Comparison of ENCODE assay signal across 10 cellular contexts in genomic region chrX:119617511-119618164, GRCh38. TPM values are rescaled to one million over a fixed set of nuclear protein-coding genes. Genes with fewer than 3 reads are reported as not detected.
A peak's percentile ranks its signal among the peaks of the same experiment; 100 is the strongest.
DNase-seq lines count a peak whose midpoint lies in the region; ATAC-seq and TF ChIP-seq lines count a peak whose summit lies in the region.
"Had no signal": no experiment of that assay in that cellular context is flagged by ENCODE, and none has a peak within 500 bp of the region (broad histone marks: within the 10 kb centered on the region; RNA-seq: fewer than 3 reads in every experiment).

No MANE protein-coding gene starts in this region.

- H3K27ac Mint-ChIP-seq in activated B cell treated with CpG ODN at 0.5 μM for 24 hours: peak overlapping the region; percentile 90

- intact Hi-C loops in activated B cell treated with CpG ODN at 0.5 μM for 24 hours (cut with micrococcal nuclease): loop anchor here (1.0 to 2.0 kb wide), 4 partner anchors 11 to 161 kb away; partner anchors contain the start of gene NKRF

- no peaks in the 10 kb centered on the region for H4K20me1 ChIP-seq in MM.1S (ENCODE audit: insufficient read depth, low read length)

- no peak overlapping the region for H3K4me3 ChIP-seq in MM.1S (ENCODE audit: low read length)

- no peak overlapping the region for H3K9ac ChIP-seq in MM.1S (ENCODE audit: low read length)

- CTCF ChIA-PET in activated B cell treated with CpG ODN at 0.5 μM for 24 hours (lab: Charles Lee): interaction anchor here (0.6 to 2.5 kb wide), 8 partner anchors 19 to 138 kb away, joined by 3 to 16 read pairs (median 4); no protein-coding TSS in a partner anchor

- H3K27me3 ChIP-seq in MM.1S (replicated peaks; ENCODE audit: insufficient read depth, low read length): no peaks in the 10 kb centered on the region

- H3K4me1 ChIP-seq in MM.1S (ENCODE audit: low read length): peaks cover 8% of the 10 kb centered on the region

- ATAC-seq in GM19438 (IDR thresholded peaks at IDR 0.05; ENCODE audit: low read depth, unreplicated experiment): peak; percentile 69
- ATAC-seq in HG03097 (IDR thresholded peaks at IDR 0.05; ENCODE audit: low FRiP score, unreplicated experiment): peak; percentile 50
- ATAC-seq in activated B cell treated with CpG ODN at 0.5 μM for 24 hours (ENCODE audit: low read depth): peak; percentile 56

- H3K4me1 Mint-ChIP-seq in activated B cell treated with CpG ODN at 0.5 μM for 24 hours: peaks cover 77% of the 10 kb centered on the region

- H3K36me3 ChIP-seq in MM.1S (replicated peaks; ENCODE audit: insufficient read depth, low read length): no peaks in the 10 kb centered on the region

- H3K36me3 Mint-ChIP-seq in activated B cell treated with CpG ODN at 0.5 μM for 24 hours (ENCODE audit: low read depth): peaks cover 10% of the 10 kb centered on the region

- H2AFZ ChIP-seq in MM.1S (ENCODE audit: low read length): no peak overlapping the region

- TF ChIP-seq CTCF in activated B cell treated with CpG ODN at 0.5 μM for 24 hours (IDR thresholded peaks at IDR 0.05): no peak
- TF ChIP-seq CTCF in MM.1S (IDR thresholded peaks at IDR 0.05; ENCODE audit: low read length): no peak

- no peaks in the 10 kb centered on the region for H3K9me3 Mint-ChIP-seq in activated B cell treated with CpG ODN at 0.5 μM for 24 hours

- no peaks in the 10 kb centered on the region for H3K9me3 ChIP-seq in MM.1S (replicated peaks; ENCODE audit: insufficient read depth, low read length)

- peak overlapping the region; percentile 72 for H3K4me3 Mint-ChIP-seq in activated B cell treated with CpG ODN at 0.5 μM for 24 hours

- peaks cover 2% of the 10 kb centered on the region; the same call in 1 of the 2 replicates for H3K79me2 ChIP-seq in MM.1S (ENCODE audit: low read length)

- H3K4me2 ChIP-seq in MM.1S (ENCODE audit: low read depth, low read length): no peak overlapping the region

- H3K27me3 Mint-ChIP-seq in activated B cell treated with CpG ODN at 0.5 μM for 24 hours: no peaks in the 10 kb centered on the region

- POLR2A ChIA-PET in activated B cell treated with CpG ODN at 0.5 μM for 24 hours (lab: Charles Lee): interaction anchor here (0.6 to 5.9 kb wide), 23 partner anchors 11 to 174 kb away, joined by 3 to 56 read pairs (median 4); partner anchors contain the start of genes NKRF, RPL39, SEPTIN6 and SOWAHD

- DNase-seq in CD1c-positive myeloid dendritic cell (ENCODE audit: extremely low spot score): peak; percentile 47
- DNase-seq in activated B cell treated with CpG ODN at 0.5 μM for 24 hours: no peak
- DNase-seq in ecto neural progenitor cell (ENCODE audit: low spot score): no peak
- DNase-seq in MM.1S: no peak
- DNase-seq in NCI-H510A (lab: John Stamatoyannopoulos, UW): no peak
- DNase-seq in inferior parietal cortex (ENCODE audit: extremely low spot score): no peak
- DNase-seq: activated naive CD4-positive, alpha-beta T cell had no signal

- no peaks in the 10 kb centered on the region for H3K9me2 ChIP-seq in MM.1S (replicated peaks; ENCODE audit: insufficient read depth, low read length)

- peaks cover 4% of the 10 kb centered on the region for H3F3A ChIP-seq in MM.1S (ENCODE audit: insufficient read depth, low read length)

- H3K27ac ChIP-seq in MM.1S (ENCODE audit: low read length): no peak overlapping the region
- H3K27ac ChIP-seq: C4-2B had no signal

RNA-seq across cellular contexts. Expression of gene NKRF, which starts 11.4 kb away (rescaled TPM):
- total RNA-seq in activated B cell treated with CpG ODN at 0.5 μM for 24 hours: 21.5 and 22.6 TPM in 2 replicates

RNA-seq across cellular contexts. Expression of gene UBE2A, which starts 43.3 kb away (rescaled TPM):
- total RNA-seq in activated B cell treated with CpG ODN at 0.5 μM for 24 hours: 65.9 and 73.5 TPM in 2 replicates

RNA-seq across cellular contexts. Expression of gene STEEP1, which starts 52.4 kb away (rescaled TPM):
- 27.5 and 32.0 TPM in 2 replicates for total RNA-seq in activated B cell treated with CpG ODN at 0.5 μM for 24 hours
